In genomic region chr7:74661836-74662794, GRCh38 we compare ENCODE assay signal across 7 cellular contexts. TPM values are rescaled to one million over a fixed set of nuclear protein-coding genes. Genes with fewer than 3 reads are reported as not detected.
DNase-seq lines count a peak whose midpoint lies in the region; ATAC-seq and TF ChIP-seq lines count a peak whose summit lies in the region.
"Not testable (repeated sequence)": the region's sequence is repeated elsewhere in the genome, so short reads cannot be mapped to it uniquely, and the experiment has no call there.

No MANE protein-coding gene starts in this region.

- not testable (repeated sequence) for H3K36me3 ChIP-seq in PC-3 (ENCODE audit: low read depth, low read length); gastrocnemius medialis
- H3K36me3 ChIP-seq in esophagus muscularis mucosa = peaks cover 0 to 26% (median 9%) of the 10 kb centered on the region in 4 donors

- H3K4me3 ChIP-seq in PC-3 (ENCODE audit: low read length); esophagus muscularis mucosa; gastrocnemius medialis: not testable (repeated sequence)

- CTCF ChIA-PET in HEK293T (lab: Yijun Ruan, JAX) = interaction anchor here (0.6 to 1.0 kb wide), 2 partner anchors 11 to 16 kb away, joined by 3 read pairs; no protein-coding TSS in a partner anchor
- CTCF ChIA-PET in PC-3 (lab: Charles Lee) = not testable (repeated sequence)

- peaks cover 37% of the 10 kb centered on the region for H3K4me1 ChIP-seq in PC-3 (ENCODE audit: insufficient read depth, low read length)
- H3K4me1 ChIP-seq in esophagus muscularis mucosa = peaks cover 50 to 79% (median 69%) of the 10 kb centered on the region in 4 donors
- H3K4me1 ChIP-seq in gastrocnemius medialis = peaks cover 58 to 71% of the 10 kb centered on the region in 2 donors

- intact Hi-C loops in PC-3 (cut with micrococcal nuclease); gastrocnemius medialis (cut with DNase I; ENCODE audit: low total_unique reads): not testable (repeated sequence)
- intact Hi-C loops in esophagus muscularis mucosa (cut with DNase I) = loop anchor here (10.0 kb wide), 1 partner anchor 63 kb away; no protein-coding TSS in a partner anchor

- not testable (repeated sequence) for H3K9me3 ChIP-seq in PC-3 (ENCODE audit: low read length); esophagus muscularis mucosa; gastrocnemius medialis

- TF ChIP-seq CTCF in PC-3 (conservative IDR thresholded peaks at IDR 0.05; ENCODE audit: low read depth, low read length); esophagus muscularis mucosa (IDR thresholded peaks at IDR 0.05); gastrocnemius medialis (IDR thresholded peaks at IDR 0.05 in 4 of 5, conservative IDR thresholded peaks at IDR 0.05 in 1 of 5): not testable (repeated sequence)

- not testable (repeated sequence) for H3F3A ChIP-seq in PC-3 (ENCODE audit: low read length, unreplicated experiment)

- TF ChIP-seq POLR2A in esophagus muscularis mucosa (IDR thresholded peaks at IDR 0.05; ENCODE audit: low read depth); gastrocnemius medialis (IDR thresholded peaks at IDR 0.05): not testable (repeated sequence)

- POLR2A ChIA-PET in HEK293T (lab: Yijun Ruan, JAX); PC-3 (lab: Charles Lee; ENCODE audit: unreplicated experiment): not testable (repeated sequence)

- not testable (repeated sequence) for TF ChIP-seq EP300 in esophagus muscularis mucosa (IDR thresholded peaks at IDR 0.05)

- H3K4me2 ChIP-seq in PC-3 (ENCODE audit: low read length) = peak overlapping the region; percentile 8; the same call in 1 of the 2 replicates

- not testable (repeated sequence) for H3K9ac ChIP-seq in PC-3 (ENCODE audit: low read length)

- DNase-seq in EH (ENCODE audit: low read depth) = peak; percentile 24
- not testable (repeated sequence) for DNase-seq in HEK293T (ENCODE audit: extremely low spot score); activated naive CD8-positive, alpha-beta T cell treated with anti-CD3 and anti-CD28 coated beads for 36 hours; esophagus muscularis mucosa (ENCODE audit: extremely low spot score)
- peak; percentile 12 for DNase-seq in PC-3
- peak; percentile 68 for DNase-seq in left lobe of liver (ENCODE audit: low spot score)
- peak; percentile 33 to 57 for DNase-seq in gastrocnemius medialis

- in situ Hi-C loops in gastrocnemius medialis (cut with MboI; ENCODE audit: low sequenced_read_pairs in 4 of 4) = loop anchor here in 1 of 4 donors (25.0 kb wide), 1 partner anchor 475 kb away; no protein-coding TSS in a partner anchor

- H2AFZ ChIP-seq in PC-3 (ENCODE audit: low read length) = not testable (repeated sequence)

- not testable (repeated sequence) for H3K4me3 Mint-ChIP-seq in activated naive CD8-positive, alpha-beta T cell treated with anti-CD3 and anti-CD28 coated beads for 36 hours

- peaks cover 40% of the 10 kb centered on the region for H4K20me1 ChIP-seq in PC-3 (ENCODE audit: low read length)

- H3K79me2 ChIP-seq in PC-3 (ENCODE audit: low read length) = peaks cover 91% of the 10 kb centered on the region

- not testable (repeated sequence) for H3K9me3 Mint-ChIP-seq in activated naive CD8-positive, alpha-beta T cell treated with anti-CD3 and anti-CD28 coated beads for 36 hours

- H3K9me2 ChIP-seq in PC-3 (replicated peaks; ENCODE audit: low read length) = not testable (repeated sequence)

- peaks cover 51% of the 10 kb centered on the region for H3K36me3 Mint-ChIP-seq in activated naive CD8-positive, alpha-beta T cell treated with anti-CD3 and anti-CD28 coated beads for 36 hours

- ATAC-seq in PC-3, left lobe of liver, gastrocnemius medialis: not testable (repeated sequence)

- peak overlapping the region; percentile 48 for H3K27ac Mint-ChIP-seq in activated naive CD8-positive, alpha-beta T cell treated with anti-CD3 and anti-CD28 coated beads for 36 hours

- H3K4me1 Mint-ChIP-seq in activated naive CD8-positive, alpha-beta T cell treated with anti-CD3 and anti-CD28 coated beads for 36 hours = peaks cover 54% of the 10 kb centered on the region

- H3K27me3 ChIP-seq in PC-3 (ENCODE audit: low read length); esophagus muscularis mucosa; gastrocnemius medialis: not testable (repeated sequence)

- not testable (repeated sequence) for H3K27me3 Mint-ChIP-seq in activated naive CD8-positive, alpha-beta T cell treated with anti-CD3 and anti-CD28 coated beads for 36 hours

- 71% methylated on average over 18 of the region's 21 CpGs for WGBS in esophagus muscularis mucosa

- BruUV-seq in PC-3 (replicated peaks; lab: Mats Ljungman, UMichigan) = not testable (repeated sequence)

- not testable (repeated sequence) for H3K27ac ChIP-seq in PC-3 (ENCODE audit: low read length)
- H3K27ac ChIP-seq in esophagus muscularis mucosa (replicated peaks in 1 of 4) = peak overlapping the region; percentile 98 to 100 (median 100)
- peak overlapping the region; percentile 94 to 100 (median 99) for H3K27ac ChIP-seq in gastrocnemius medialis

TF ChIP-seq in HEK293T, 16 proteins besides CTCF, POLR2A, EP300 and RAD21:
- peak; percentile 42; the same call in 1 of the 2 replicates for TF ChIP-seq ZNF384 (IDR thresholded peaks at IDR 0.05)

RNA-seq across cellular contexts. Expression of gene GTF2I, which starts 4.6 kb away (rescaled TPM):
- 138 and 144 TPM in 2 replicates for total RNA-seq in PC-3 (2014; rRNA removed)
- total RNA-seq in activated naive CD8-positive, alpha-beta T cell treated with anti-CD3 and anti-CD28 coated beads for 36 hours = 100 to 1,000 TPM; 151 to 158 TPM
- 100 to 1,000 TPM; 101 to 169 (median 136) TPM for total RNA-seq in esophagus muscularis mucosa
- total RNA-seq in left lobe of liver = 119 TPM
- total RNA-seq in gastrocnemius medialis = 100 to 1,000 TPM in 2 of 4 donors, 10 to 100 TPM in 2; 50.8 to 125 (median 104) TPM
